In genomic region chr4:2804973-2805501, GRCh38 we compare ENCODE assay signal across 1 cellular context.
TF ChIP-seq lines count a peak whose summit lies in the region.

No MANE protein-coding gene starts in this region.

TF ChIP-seq in SK-N-SH treated with all-trans-retinoic acid at 6 μM for 48 hours, 23 proteins besides CTCF, POLR2A, EP300 and RAD21 (continued from another document):
- no peak for TF ChIP-seq SNAI2 (CRISPR knock-in tag; IDR thresholded peaks at IDR 0.05)
- TF ChIP-seq TCF4 (CRISPR knock-in tag; IDR thresholded peaks at IDR 0.05; ENCODE audit: borderline replicate concordance), result no peak
- TF ChIP-seq GLIS3 (CRISPR knock-in tag; IDR thresholded peaks at IDR 0.05), result no peak
- TF ChIP-seq PATZ1 (CRISPR knock-in tag; IDR thresholded peaks at IDR 0.05; ENCODE audit: borderline replicate concordance), result no peak
- TF ChIP-seq CREB5 (CRISPR knock-in tag; IDR thresholded peaks at IDR 0.05; ENCODE audit: low read depth), result no peak
- no peak for TF ChIP-seq ISL1 (CRISPR knock-in tag; IDR thresholded peaks at IDR 0.05)
- TF ChIP-seq PPARA (CRISPR knock-in tag; IDR thresholded peaks at IDR 0.05; ENCODE audit: borderline replicate concordance), result no peak
- TF ChIP-seq CSRNP3 (CRISPR knock-in tag; IDR thresholded peaks at IDR 0.05), result no peak
- TF ChIP-seq POU6F1 (CRISPR knock-in tag; IDR thresholded peaks at IDR 0.05; ENCODE audit: borderline replicate concordance, low read depth), result no peak
- no peak for TF ChIP-seq BACH2 (CRISPR knock-in tag; IDR thresholded peaks at IDR 0.05; ENCODE audit: borderline replicate concordance)
- no peak for TF ChIP-seq OSR1 (CRISPR knock-in tag; IDR thresholded peaks at IDR 0.05)
